ENCODE assay signal across 22 cellular contexts in the genomic region with DNA sequence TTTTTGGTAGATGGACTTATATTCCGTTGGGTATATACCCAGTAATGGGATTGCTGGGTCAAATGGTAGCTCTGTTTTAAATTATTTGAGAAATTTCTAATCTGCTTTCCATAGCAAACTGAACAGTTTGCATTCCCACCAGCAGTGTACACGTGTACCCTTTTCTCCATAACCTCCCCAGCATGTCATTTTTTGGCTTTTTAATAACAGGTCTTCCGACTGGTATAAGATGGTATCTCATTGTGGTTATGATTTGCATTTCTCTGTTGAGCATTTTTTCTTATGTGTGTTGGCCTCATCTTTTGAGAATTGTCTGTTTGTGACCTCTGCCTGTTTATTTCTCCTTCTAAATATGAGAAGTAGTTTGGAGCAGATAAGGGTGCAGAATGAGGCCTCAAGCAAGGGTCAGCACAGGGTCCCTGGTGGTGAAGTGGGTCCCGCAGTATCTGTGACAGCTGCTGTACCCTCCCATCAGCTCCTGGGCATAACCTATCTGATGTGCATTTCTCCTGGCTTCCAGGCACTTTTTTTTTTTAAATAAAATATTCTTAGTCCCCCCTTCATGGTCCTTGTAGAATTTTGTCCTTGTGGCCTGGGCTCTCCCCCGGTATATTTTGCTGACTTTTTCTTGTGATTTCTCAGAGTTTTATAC.
DNase-seq lines count a peak whose midpoint lies in the region; ATAC-seq, FAIRE-seq and TF ChIP-seq lines count a peak whose summit lies in the region.
"Had no signal": no experiment of that assay in that cellular context is flagged by ENCODE, and none has a peak within 500 bp of the region (broad histone marks: within the 10 kb centered on the region; RNA-seq: fewer than 3 reads in every experiment).

No MANE protein-coding gene starts in this region.

- CTCF ChIA-PET in HCT116 (lab: Charles Lee) (interaction anchor here (0.7 kb wide), 1 partner anchor 11 kb away, joined by 3 read pairs; no protein-coding TSS in a partner anchor), PC-9 (lab: Charles Lee) (interaction anchor here (0.6 to 2.3 kb wide), 2 partner anchors 14 to 1802 kb away, joined by 6 to 12 read pairs; no protein-coding TSS in a partner anchor), K562 (lab: Yijun Ruan, JAX; ENCODE audit: low intra/inter-chr PET ratio) (no interaction called here)

- peak; percentile 42; the same call in 1 of the 2 replicates for TF ChIP-seq EP300 in K562 (IDR thresholded peaks at IDR 0.05; ENCODE audit: low read length)

- H3K27me3 ChIP-seq in HCT116 (ENCODE audit: insufficient read depth, low read length): no peaks in the 10 kb centered on the region
- H3K27me3 ChIP-seq in PC-9 (ENCODE audit: insufficient read depth, low read depth): no peaks in the 10 kb centered on the region
- H3K27me3 ChIP-seq in K562 (ENCODE audit: control insufficient read depth in 2 of 2, insufficient read depth in 2 of 2, low read length in 2 of 2): no peaks in the 10 kb centered on the region
- H3K27me3 ChIP-seq in spleen (replicated peaks in 1 of 7): peaks cover 0 to 4% (median 0%) of the 10 kb centered on the region in 7 donors

- H3K9me1 ChIP-seq in K562 (ENCODE audit: control insufficient read depth, insufficient read depth, low read length): no peaks in the 10 kb centered on the region

- H3K27me3 Mint-ChIP-seq in type B pancreatic cell: no peaks in the 10 kb centered on the region

- FAIRE-seq in K562 (lab: Jason Lieb, UNC): peak; percentile 52
- FAIRE-seq: H54 had no signal

- BruUV-seq in HCT116 (replicated peaks; lab: Mats Ljungman, UMichigan) (no TSS peak), PC-9 (replicated peaks; lab: Mats Ljungman, UMichigan) (no TSS peak), K562 (replicated peaks; lab: Mats Ljungman, UMichigan) (no TSS peak)

- no peaks in the 10 kb centered on the region for H3K9me2 ChIP-seq in HCT116 (ENCODE audit: insufficient read depth)
- H3K9me2 ChIP-seq in PC-9 (ENCODE audit: insufficient read depth): no peaks in the 10 kb centered on the region

- intact Hi-C loops in HCT116 (cut with micrococcal nuclease): no loop called here
- intact Hi-C loops in PC-9 (cut with micrococcal nuclease; ENCODE audit: unreplicated experiment): no loop called here
- intact Hi-C loops in K562 (cut with micrococcal nuclease): loop anchor here (10.0 kb wide), 2 partner anchors 148 to 282 kb away; partner anchors contain the start of genes UPF2 and USP6NL
- intact Hi-C loops in spleen (cut with DNase I; ENCODE audit: low total_unique reads): no loop called here

- TF ChIP-seq POLR2A in HCT116 (IDR thresholded peaks at IDR 0.05; ENCODE audit: borderline replicate concordance, extremely low read depth, insufficient read depth, insufficient read length) (no peak), K562 (conservative IDR thresholded peaks at IDR 0.05) (peak; percentile 18; the same call in 1 of the 2 replicates), spleen (IDR thresholded peaks at IDR 0.05) (no peak)

- no peaks in the 10 kb centered on the region for H3K36me3 Mint-ChIP-seq in type B pancreatic cell
- H3K36me3 Mint-ChIP-seq: CD14-positive monocyte, IgD-negative memory B cell had no signal

- H3K4me3 ChIP-seq in HCT116 (replicated peaks in 1 of 2; ENCODE audit: low read depth in 1 of 2, low read length in 2 of 2) (no peak overlapping the region), PC-9 (no peak overlapping the region), K562 (peak overlapping the region; percentile 47), spleen (no peak overlapping the region)
- H3K4me3 ChIP-seq: SK-N-MC had no signal

- TF ChIP-seq RAD21 in HCT116 (IDR thresholded peaks at IDR 0.05; ENCODE audit: low read depth) (no peak), K562 (CRISPR knock-in tag; conservative IDR thresholded peaks at IDR 0.05 in 1 of 2, IDR thresholded peaks at IDR 0.05 in 1 of 2) (no peak)

- H3K36me3 ChIP-seq in HCT116 (ENCODE audit: control insufficient read depth in 1 of 2, insufficient read depth in 2 of 2, low read length in 2 of 2) (no peaks in the 10 kb centered on the region), PC-9 (ENCODE audit: low read depth) (no peaks in the 10 kb centered on the region), K562 (ENCODE audit: control insufficient read depth, insufficient read depth, low read length) (peaks cover 13% of the 10 kb centered on the region), spleen (no peaks in the 10 kb centered on the region)

- no peak overlapping the region for H3K27ac Mint-ChIP-seq in type B pancreatic cell
- H3K27ac Mint-ChIP-seq: CD14-positive monocyte, IgD-negative memory B cell had no signal

- ATAC-seq in HCT116 (no peak), K562 (peak; percentile 9), GM21526 (IDR thresholded peaks at IDR 0.05; ENCODE audit: low FRiP score, unreplicated experiment) (no peak), HG02798 (IDR thresholded peaks at IDR 0.05; ENCODE audit: poor library complexity, unreplicated experiment) (no peak)
- ATAC-seq: Panc1 had no signal

- H3K9me3 Mint-ChIP-seq in type B pancreatic cell: no peaks in the 10 kb centered on the region
- H3K9me3 Mint-ChIP-seq: IgD-negative memory B cell had no signal

- H3F3A ChIP-seq in PC-9 (ENCODE audit: insufficient read depth, low read depth): peaks cover 18% of the 10 kb centered on the region

- H3K4me2 ChIP-seq in HCT116 (ENCODE audit: low read length) (no peak overlapping the region; the same call in 1 of the 2 replicates), PC-9 (no peak overlapping the region), K562 (ENCODE audit: insufficient read depth, low read length) (peak overlapping the region; percentile 98)

- DNase-seq in HCT116 (ENCODE audit: low read depth, low spot score) (no peak), PC-9 (no peak), K562 (ENCODE audit: extremely low read depth in 1 of 4, low spot score in 3 of 4) (peak in 1 of 4 experiments; percentile 60), spleen (peak; percentile 6), type B pancreatic cell (ENCODE audit: extremely low spot score, unreplicated experiment) (no peak)
- DNase-seq: AML-193, Caco-2, DMS153, EL, MV-4-11, NCI-H1417, NCI-H1930, NCI-H446, NCI-H748 treated with DMSO at 0.1 percent for 48 hours, Right ventricle myocardium superior had no signal

- H2AFZ ChIP-seq in HCT116 (ENCODE audit: low read depth, low read length, poor library complexity, severe bottlenecking) (no peak overlapping the region), PC-9 (no peak overlapping the region), K562 (ENCODE audit: low read depth, low read length) (no peak overlapping the region)

- RAD21 ChIA-PET in HCT116 (lab: Charles Lee; ENCODE audit: low non-redundant PET in 1 of 2, low total read pairs in 2 of 2, uncharacterized antibody in 2 of 2, unreplicated experiment in 2 of 2): no interaction called here

- H3K4me1 ChIP-seq in HCT116 (ENCODE audit: control insufficient read depth in 1 of 2, insufficient read depth in 2 of 2, low read length in 2 of 2) (peaks cover 15 to 65% of the 10 kb centered on the region in 2 experiments), PC-9 (replicated peaks; ENCODE audit: insufficient read depth) (peaks cover 33% of the 10 kb centered on the region), K562 (replicated peaks in 1 of 2; ENCODE audit: control insufficient read depth in 2 of 2, insufficient read depth in 2 of 2, low read length in 2 of 2) (peaks cover 21 to 50% of the 10 kb centered on the region in 2 experiments), spleen (peaks cover 0 to 4% (median 0%) of the 10 kb centered on the region in 6 donors)

- H3K9ac ChIP-seq in HCT116 (ENCODE audit: low read length) (peak overlapping the region; percentile 22; the same call in 1 of the 2 replicates), K562 (ENCODE audit: insufficient read depth in 1 of 2, low read depth in 2 of 2, low read length in 2 of 2) (peak overlapping the region; percentile 88 to 92)

- TF ChIP-seq CTCF in HCT116 (IDR thresholded peaks at IDR 0.05 in 2 of 3, conservative IDR thresholded peaks at IDR 0.05 in 1 of 3; ENCODE audit: borderline replicate concordance in 1 of 3, insufficient read depth in 1 of 3, low read depth in 2 of 3, low read length in 2 of 3) (no peak), PC-9 (conservative IDR thresholded peaks at IDR 0.05) (no peak), K562 (IDR thresholded peaks at IDR 0.05 in 2 of 3, conservative IDR thresholded peaks at IDR 0.05 in 1 of 3; ENCODE audit: insufficient read depth in 2 of 3, low read depth in 1 of 3, low read length in 3 of 3) (no peak), spleen (IDR thresholded peaks at IDR 0.05 in 8 of 11, conservative IDR thresholded peaks at IDR 0.05 in 3 of 11) (no peak), type B pancreatic cell (conservative IDR thresholded peaks at IDR 0.05) (no peak)

- in situ Hi-C loops in K562 (cut with MboI): no loop called here

- H3K4me1 Mint-ChIP-seq in type B pancreatic cell (ENCODE audit: unreplicated experiment): peaks cover 8% of the 10 kb centered on the region
- H3K4me1 Mint-ChIP-seq: IgD-negative memory B cell had no signal

- H3K27ac ChIP-seq in HCT116 (ENCODE audit: low read depth, low read length) (no peak overlapping the region), PC-9 (peak overlapping the region; percentile 99), K562 (ENCODE audit: extremely low read depth, low read depth, low read length) (peak overlapping the region; percentile 98), spleen (no peak overlapping the region)
- H3K27ac ChIP-seq: SK-N-MC had no signal

- WGBS in K562 (ENCODE audit: insufficient coverage, low coverage, missing lambda C conversion rate): 21% methylated on average over 5 of the region's 5 CpGs
- 66 to 80% (median 72%) methylated on average over 5 of the region's 5 CpGs for WGBS in spleen, 5 donors

- H4K20me1 ChIP-seq in HCT116 (ENCODE audit: insufficient read depth) (no peaks in the 10 kb centered on the region), PC-9 (ENCODE audit: insufficient read depth) (no peaks in the 10 kb centered on the region), K562 (replicated peaks; ENCODE audit: control insufficient read depth, insufficient read depth, low read length) (peaks cover 7% of the 10 kb centered on the region)

- H3K9me3 ChIP-seq in HCT116 (ENCODE audit: control insufficient read depth in 1 of 2, insufficient read depth in 1 of 2, low read depth in 1 of 2, low read length in 2 of 2) (no peaks in the 10 kb centered on the region), PC-9 (ENCODE audit: insufficient read depth, low read depth) (no peaks in the 10 kb centered on the region), K562 (replicated peaks; ENCODE audit: control insufficient read depth, insufficient read depth, low read depth, low read length) (no peaks in the 10 kb centered on the region), spleen (no peaks in the 10 kb centered on the region)
- H3K9me3 ChIP-seq: Caco-2 had no signal

- H3K79me2 ChIP-seq in HCT116 (ENCODE audit: insufficient read depth, low read length): no peaks in the 10 kb centered on the region
- H3K79me2 ChIP-seq in PC-9 (ENCODE audit: low read depth): no peaks in the 10 kb centered on the region
- H3K79me2 ChIP-seq in K562 (ENCODE audit: control insufficient read depth, insufficient read depth, low read length): peaks cover 72% of the 10 kb centered on the region

- POLR2A ChIA-PET in HCT116 (lab: Charles Lee) (no interaction called here), PC-9 (lab: Charles Lee; ENCODE audit: unreplicated experiment) (interaction anchor here (0.6 to 0.7 kb wide), 2 partner anchors 11 to 16 kb away, joined by 4 to 8 read pairs; no protein-coding TSS in a partner anchor), K562 (lab: Yijun Ruan, JAX) (interaction anchor here (1.9 kb wide), 1 partner anchor 9 kb away, joined by 8 read pairs; no protein-coding TSS in a partner anchor)

- no peak overlapping the region for H3K4me3 Mint-ChIP-seq in type B pancreatic cell
- H3K4me3 Mint-ChIP-seq: CD14-positive monocyte, IgD-negative memory B cell had no signal

Comparison
In these comparisons a context has a peak if more than half of its experiments do, and no peak if none do; other contexts are left out.
1. H3K27ac ChIP-seq: peak in PC-9 (single experiment) and K562 (single experiment); none in HCT116 (single experiment) and spleen (0 of 8).
2. Of the 22 proteins assayed by ChIP-seq in both K562 and HCT116: peak only in K562: POLR2A, POLR2AphosphoS5 and SP1; only in HCT116: none; in both: none; in neither: 19.